In the genomic region with DNA sequence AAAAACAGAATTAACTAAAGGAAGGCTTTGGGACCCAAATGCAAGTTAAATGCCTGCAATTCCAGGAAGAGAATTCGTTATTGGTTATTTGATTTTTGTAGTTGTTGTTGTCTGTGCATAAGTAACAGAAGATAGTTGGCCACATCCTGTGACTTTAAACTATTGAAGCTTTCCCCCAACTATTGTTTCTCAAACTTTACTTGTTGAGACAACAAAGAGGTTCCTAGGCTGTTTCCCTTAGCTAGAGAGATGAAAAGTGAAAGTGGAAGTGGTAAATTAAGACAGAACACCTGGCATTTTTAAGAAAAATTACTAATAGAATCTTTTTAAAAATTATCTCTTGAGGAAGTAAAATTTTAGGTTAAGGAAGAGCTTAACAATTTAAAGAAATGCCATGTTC, we compare ENCODE assay signal across 16 cellular contexts.
DNase-seq lines count a peak whose midpoint lies in the region; ATAC-seq, FAIRE-seq and TF ChIP-seq lines count a peak whose summit lies in the region.
"Had no signal": no experiment of that assay in that cellular context is flagged by ENCODE, and none has a peak within 500 bp of the region (broad histone marks: within the 10 kb centered on the region; RNA-seq: fewer than 3 reads in every experiment).

No MANE protein-coding gene starts in this region.

- no peaks in the 10 kb centered on the region for H3K36me3 Mint-ChIP-seq in activated T-helper 2 cell treated with anti-CD3 and anti-CD28 coated beads, Interferon-gamma antibody, Interleukin-2, Interleukin-4, amounts not matched to agents 10 μg/mL and 5 μg/mL and 100 μg/mL, durations not matched to agents 14 hours and 24 hours and 36 hours (ENCODE audit: low read depth)

- DNase-seq in GM18507 (ENCODE audit: extremely low spot score, insufficient read length, low read depth) (peak; percentile 2), iPS-NIHi7 (ENCODE audit: extremely low spot score) (no peak), psoas muscle (no peak), Right ventricle myocardium superior (no peak)
- DNase-seq in activated T-helper 2 cell treated with anti-CD3 and anti-CD28 coated beads, Interferon-gamma antibody, Interleukin-2, Interleukin-4, amounts not matched to agents 10 μg/mL and 5 μg/mL and 100 μg/mL, durations not matched to agents 14 hours and 24 hours and 36 hours (ENCODE audit: low spot score): no peak
- DNase-seq: activated CD4-positive, alpha-beta T cell treated with anti-CD3 and anti-CD28 coated beads, Interleukin-2, amount 50 U/mL, for 1 hour; activated naive CD4-positive, alpha-beta T cell treated with anti-CD3 and anti-CD28 coated beads for 36 hours; esophagus squamous epithelium; NCI-H1105 treated with DMSO at 0.1 percent for 48 hours; NCI-H748 treated with DMSO at 0.1 percent for 48 hours; retina; substantia nigra had no signal

- no peaks in the 10 kb centered on the region for H3K9me3 ChIP-seq in psoas muscle
- H3K9me3 ChIP-seq: esophagus squamous epithelium had no signal

- no peak for TF ChIP-seq CTCF in psoas muscle (IDR thresholded peaks at IDR 0.05)

- H3K36me3 ChIP-seq in psoas muscle (ENCODE audit: insufficient read depth in 1 of 2, low read depth in 1 of 2): no peaks in the 10 kb centered on the region
- H3K36me3 ChIP-seq: esophagus squamous epithelium had no signal

- H3K4me3 Mint-ChIP-seq in activated T-helper 2 cell treated with anti-CD3 and anti-CD28 coated beads, Interferon-gamma antibody, Interleukin-2, Interleukin-4, amounts not matched to agents 10 μg/mL and 5 μg/mL and 100 μg/mL, durations not matched to agents 14 hours and 24 hours and 36 hours (ENCODE audit: low read depth): no peak overlapping the region
- H3K4me3 Mint-ChIP-seq: activated naive CD4-positive, alpha-beta T cell treated with anti-CD3 and anti-CD28 coated beads for 36 hours; central memory CD8-positive, alpha-beta T cell had no signal

- ATAC-seq in GM19468 (IDR thresholded peaks at IDR 0.05; ENCODE audit: extremely low read depth, unreplicated experiment): peak; percentile 69
- peak; percentile 85 for ATAC-seq in HG02884 (IDR thresholded peaks at IDR 0.05; ENCODE audit: unreplicated experiment)
- peak; percentile 71 for ATAC-seq in HG03520 (IDR thresholded peaks at IDR 0.05; ENCODE audit: unreplicated experiment)
- no peak for ATAC-seq in psoas muscle
- no peak for ATAC-seq in Right ventricle myocardium superior (ENCODE audit: poor library complexity)

- no peaks in the 10 kb centered on the region for H3K27me3 Mint-ChIP-seq in activated T-helper 2 cell treated with anti-CD3 and anti-CD28 coated beads, Interferon-gamma antibody, Interleukin-2, Interleukin-4, amounts not matched to agents 10 μg/mL and 5 μg/mL and 100 μg/mL, durations not matched to agents 14 hours and 24 hours and 36 hours (ENCODE audit: low read depth)
- H3K27me3 Mint-ChIP-seq: central memory CD8-positive, alpha-beta T cell had no signal

- H3K4me1 Mint-ChIP-seq in activated T-helper 2 cell treated with anti-CD3 and anti-CD28 coated beads, Interferon-gamma antibody, Interleukin-2, Interleukin-4, amounts not matched to agents 10 μg/mL and 5 μg/mL and 100 μg/mL, durations not matched to agents 14 hours and 24 hours and 36 hours (ENCODE audit: low read depth): no peaks in the 10 kb centered on the region
- H3K4me1 Mint-ChIP-seq: central memory CD8-positive, alpha-beta T cell had no signal

- no peak overlapping the region for H3K27ac Mint-ChIP-seq in activated T-helper 2 cell treated with anti-CD3 and anti-CD28 coated beads, Interferon-gamma antibody, Interleukin-2, Interleukin-4, amounts not matched to agents 10 μg/mL and 5 μg/mL and 100 μg/mL, durations not matched to agents 14 hours and 24 hours and 36 hours
- H3K27ac Mint-ChIP-seq: activated naive CD4-positive, alpha-beta T cell treated with anti-CD3 and anti-CD28 coated beads for 36 hours had no signal

- H3K4me3 ChIP-seq in psoas muscle: no peak overlapping the region
- H3K4me3 ChIP-seq: esophagus squamous epithelium had no signal

- WGBS in psoas muscle, 3 donors: 48 to 64% (median 52%) methylated on average over 1 of the region's 1 CpG

- no peak overlapping the region for H3K27ac ChIP-seq in psoas muscle
- H3K27ac ChIP-seq: esophagus squamous epithelium had no signal

- peak; percentile 60 for FAIRE-seq in GM18507 (lab: Jason Lieb, UNC)

- H3K4me1 ChIP-seq in psoas muscle: no peaks in the 10 kb centered on the region
- H3K4me1 ChIP-seq: esophagus squamous epithelium had no signal

- intact Hi-C loops in psoas muscle (cut with DNase I): no loop called here
- intact Hi-C loops in activated T-helper 2 cell treated with anti-CD3 and anti-CD28 coated beads, Interferon-gamma antibody, Interleukin-2, Interleukin-4, amounts not matched to agents 10 μg/mL and 5 μg/mL and 100 μg/mL, durations not matched to agents 14 hours and 24 hours and 36 hours (cut with micrococcal nuclease): no loop called here
- intact Hi-C loops in Right ventricle myocardium superior (cut with DNase I): no loop called here

- H3K27me3 ChIP-seq in psoas muscle (ENCODE audit: insufficient read depth in 3 of 3, low read length in 2 of 3): no peaks in the 10 kb centered on the region
- H3K27me3 ChIP-seq: esophagus squamous epithelium had no signal

- H3K9me3 Mint-ChIP-seq in activated T-helper 2 cell treated with anti-CD3 and anti-CD28 coated beads, Interferon-gamma antibody, Interleukin-2, Interleukin-4, amounts not matched to agents 10 μg/mL and 5 μg/mL and 100 μg/mL, durations not matched to agents 14 hours and 24 hours and 36 hours: no peaks in the 10 kb centered on the region
- H3K9me3 Mint-ChIP-seq: activated naive CD4-positive, alpha-beta T cell treated with anti-CD3 and anti-CD28 coated beads for 36 hours; central memory CD8-positive, alpha-beta T cell had no signal

Comparison
In these comparisons a context has a peak if more than half of its experiments do, and no peak if none do; other contexts are left out.
1. ATAC-seq: peak in GM19468 (single experiment), HG02884 (single experiment) and HG03520 (single experiment); none in psoas muscle (0 of 4) and Right ventricle myocardium superior (single experiment).